In the genomic region with DNA sequence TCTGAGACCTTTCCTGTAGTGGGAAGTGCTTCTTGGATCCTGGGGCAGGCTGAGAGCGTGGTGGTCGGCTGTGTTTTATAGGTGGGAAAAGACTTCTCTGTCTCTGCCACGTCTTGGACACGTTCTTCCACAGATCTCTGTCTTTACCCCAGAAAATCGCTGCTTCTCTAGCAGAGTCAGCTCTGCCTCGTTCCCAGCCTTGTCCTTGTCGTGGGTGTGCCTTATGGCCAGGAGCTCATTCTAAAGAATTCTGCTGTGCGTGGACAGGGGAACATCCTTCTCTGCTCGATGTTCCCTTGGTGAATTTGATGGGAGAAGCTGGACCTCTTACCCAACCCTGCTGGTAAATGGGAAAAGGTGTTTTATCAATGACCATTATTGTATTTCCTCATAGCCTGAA, we compare ENCODE assay signal across 10 cellular contexts.
"Had no signal": no experiment of that assay in that cellular context is flagged by ENCODE, and none has a peak within 500 bp of the region (broad histone marks: within the 10 kb centered on the region; RNA-seq: fewer than 3 reads in every experiment).

No MANE protein-coding gene starts in this region.

- H3K9me3 ChIP-seq: HAP-1 had no signal

- H3K9ac ChIP-seq: GM23248 had no signal

- H3K27ac Mint-ChIP-seq: GM23338, HFFc6 had no signal

- H2AFZ ChIP-seq: GM23248, GM23338 had no signal

- ATAC-seq: GM23338, HCT116 had no signal

- H3K4me2 ChIP-seq: GM23338 had no signal

- H3K4me3 ChIP-seq: GM23248, GM23338, HAP-1 had no signal

- H3K4me3 Mint-ChIP-seq: GM23338, H9, HFFc6 had no signal

- DNase-seq: GM23248, GOT3, H7, H9, HCEC 1CT, HFFc6 had no signal

- H3K9me3 Mint-ChIP-seq: GM23338, H9, HFFc6 had no signal

- H3K27ac ChIP-seq: GM23248 had no signal

- FAIRE-seq: H54 had no signal

- H3K36me3 ChIP-seq: HAP-1 had no signal
